ENCODE assay signal across 2 cellular contexts in the genomic region with DNA sequence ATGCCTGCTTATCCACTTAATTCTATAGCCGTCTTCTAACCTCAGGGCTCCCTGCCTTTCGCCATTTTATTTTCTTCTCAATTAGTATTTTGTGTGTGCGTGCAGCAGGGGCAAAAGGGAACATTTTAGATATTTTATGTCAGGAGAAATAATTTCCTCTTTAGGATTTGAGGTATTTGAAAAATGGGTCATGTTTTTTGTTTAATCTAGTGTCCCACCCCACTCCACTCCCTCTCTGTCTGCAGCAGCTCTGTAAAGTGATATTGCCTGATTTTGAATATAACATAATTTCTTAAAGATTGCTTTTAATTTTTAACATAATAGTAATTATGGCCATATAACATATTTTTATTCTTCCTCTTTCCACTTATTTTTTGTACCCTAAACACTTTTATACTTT.
TF ChIP-seq lines count a peak whose summit lies in the region.

No MANE protein-coding gene starts in this region.

TF ChIP-seq in SK-N-SH, 30 proteins besides CTCF, POLR2A, EP300 and RAD21 (continued from another document):
- TF ChIP-seq, protein P1, sequence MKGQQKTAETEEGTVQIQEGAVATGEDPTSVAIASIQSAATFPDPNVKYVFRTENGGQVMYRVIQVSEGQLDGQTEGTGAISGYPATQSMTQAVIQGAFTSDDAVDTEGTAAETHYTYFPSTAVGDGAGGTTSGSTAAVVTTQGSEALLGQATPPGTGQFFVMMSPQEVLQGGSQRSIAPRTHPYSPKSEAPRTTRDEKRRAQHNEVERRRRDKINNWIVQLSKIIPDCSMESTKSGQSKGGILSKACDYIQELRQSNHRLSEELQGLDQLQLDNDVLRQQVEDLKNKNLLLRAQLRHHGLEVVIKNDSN (IDR thresholded peaks at IDR 0.05; ENCODE audit: borderline replicate concordance, low read depth): no peak
- TF ChIP-seq TCF12 (IDR thresholded peaks at IDR 0.05) (no peak), TAF1 (IDR thresholded peaks at IDR 0.05; ENCODE audit: borderline replicate concordance, low read depth, low read length) (no peak), FOXM1 (IDR thresholded peaks at IDR 0.05; ENCODE audit: low read depth) (no peak), FOXJ3 (CRISPR knock-in tag; IDR thresholded peaks at IDR 0.05) (no peak), USF2 (IDR thresholded peaks at IDR 0.05; ENCODE audit: borderline replicate concordance, low read depth, low read length) (no peak)

TF ChIP-seq in SK-N-SH treated with all-trans-retinoic acid at 6 μM for 48 hours, 23 proteins besides CTCF, POLR2A, EP300 and RAD21 (continued from another document):
- TF ChIP-seq, protein P2, sequence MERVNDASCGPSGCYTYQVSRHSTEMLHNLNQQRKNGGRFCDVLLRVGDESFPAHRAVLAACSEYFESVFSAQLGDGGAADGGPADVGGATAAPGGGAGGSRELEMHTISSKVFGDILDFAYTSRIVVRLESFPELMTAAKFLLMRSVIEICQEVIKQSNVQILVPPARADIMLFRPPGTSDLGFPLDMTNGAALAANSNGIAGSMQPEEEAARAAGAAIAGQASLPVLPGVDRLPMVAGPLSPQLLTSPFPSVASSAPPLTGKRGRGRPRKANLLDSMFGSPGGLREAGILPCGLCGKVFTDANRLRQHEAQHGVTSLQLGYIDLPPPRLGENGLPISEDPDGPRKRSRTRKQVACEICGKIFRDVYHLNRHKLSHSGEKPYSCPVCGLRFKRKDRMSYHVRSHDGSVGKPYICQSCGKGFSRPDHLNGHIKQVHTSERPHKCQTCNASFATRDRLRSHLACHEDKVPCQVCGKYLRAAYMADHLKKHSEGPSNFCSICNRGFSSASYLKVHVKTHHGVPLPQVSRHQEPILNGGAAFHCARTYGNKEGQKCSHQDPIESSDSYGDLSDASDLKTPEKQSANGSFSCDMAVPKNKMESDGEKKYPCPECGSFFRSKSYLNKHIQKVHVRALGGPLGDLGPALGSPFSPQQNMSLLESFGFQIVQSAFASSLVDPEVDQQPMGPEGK (CRISPR knock-in tag; IDR thresholded peaks at IDR 0.05; ENCODE audit: borderline replicate concordance): no peak
- TF ChIP-seq ZNF565 (CRISPR knock-in tag; conservative IDR thresholded peaks at IDR 0.05; ENCODE audit: low read depth) (no peak), ARNTL (CRISPR knock-in tag; IDR thresholded peaks at IDR 0.05; ENCODE audit: borderline replicate concordance, low read depth) (no peak), ESRRG (CRISPR knock-in tag; IDR thresholded peaks at IDR 0.05) (no peak), CSRNP3 (CRISPR knock-in tag; IDR thresholded peaks at IDR 0.05) (no peak), ZC3H10 (CRISPR knock-in tag; IDR thresholded peaks at IDR 0.05) (no peak), ZNF8 (CRISPR knock-in tag; IDR thresholded peaks at IDR 0.05) (no peak), ISL1 (CRISPR knock-in tag; IDR thresholded peaks at IDR 0.05) (no peak), GLIS3 (CRISPR knock-in tag; IDR thresholded peaks at IDR 0.05) (no peak), ZFP30 (CRISPR knock-in tag; IDR thresholded peaks at IDR 0.05) (no peak), TOX (CRISPR knock-in tag; IDR thresholded peaks at IDR 0.05; ENCODE audit: borderline replicate concordance) (no peak), SNAI2 (CRISPR knock-in tag; IDR thresholded peaks at IDR 0.05) (no peak), CSDC2 (CRISPR knock-in tag; IDR thresholded peaks at IDR 0.05) (no peak), BACH2 (CRISPR knock-in tag; IDR thresholded peaks at IDR 0.05; ENCODE audit: borderline replicate concordance) (no peak)
- TF ChIP-seq, protein P3, sequence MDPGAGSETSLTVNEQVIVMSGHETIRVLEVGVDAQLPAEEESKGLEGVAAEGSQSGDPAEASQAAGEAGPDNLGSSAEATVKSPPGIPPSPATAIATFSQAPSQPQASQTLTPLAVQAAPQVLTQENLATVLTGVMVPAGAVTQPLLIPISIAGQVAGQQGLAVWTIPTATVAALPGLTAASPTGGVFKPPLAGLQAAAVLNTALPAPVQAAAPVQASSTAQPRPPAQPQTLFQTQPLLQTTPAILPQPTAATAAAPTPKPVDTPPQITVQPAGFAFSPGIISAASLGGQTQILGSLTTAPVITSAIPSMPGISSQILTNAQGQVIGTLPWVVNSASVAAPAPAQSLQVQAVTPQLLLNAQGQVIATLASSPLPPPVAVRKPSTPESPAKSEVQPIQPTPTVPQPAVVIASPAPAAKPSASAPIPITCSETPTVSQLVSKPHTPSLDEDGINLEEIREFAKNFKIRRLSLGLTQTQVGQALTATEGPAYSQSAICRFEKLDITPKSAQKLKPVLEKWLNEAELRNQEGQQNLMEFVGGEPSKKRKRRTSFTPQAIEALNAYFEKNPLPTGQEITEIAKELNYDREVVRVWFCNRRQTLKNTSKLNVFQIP (CRISPR knock-in tag; IDR thresholded peaks at IDR 0.05; ENCODE audit: borderline replicate concordance, low read depth): no peak
- TF ChIP-seq, protein P4, sequence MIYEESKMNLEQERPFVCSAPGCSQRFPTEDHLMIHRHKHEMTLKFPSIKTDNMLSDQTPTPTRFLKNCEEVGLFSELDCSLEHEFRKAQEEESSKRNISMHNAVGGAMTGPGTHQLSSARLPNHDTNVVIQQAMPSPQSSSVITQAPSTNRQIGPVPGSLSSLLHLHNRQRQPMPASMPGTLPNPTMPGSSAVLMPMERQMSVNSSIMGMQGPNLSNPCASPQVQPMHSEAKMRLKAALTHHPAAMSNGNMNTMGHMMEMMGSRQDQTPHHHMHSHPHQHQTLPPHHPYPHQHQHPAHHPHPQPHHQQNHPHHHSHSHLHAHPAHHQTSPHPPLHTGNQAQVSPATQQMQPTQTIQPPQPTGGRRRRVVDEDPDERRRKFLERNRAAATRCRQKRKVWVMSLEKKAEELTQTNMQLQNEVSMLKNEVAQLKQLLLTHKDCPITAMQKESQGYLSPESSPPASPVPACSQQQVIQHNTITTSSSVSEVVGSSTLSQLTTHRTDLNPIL (CRISPR knock-in tag; IDR thresholded peaks at IDR 0.05; ENCODE audit: low read depth): no peak
